10 cellular contexts compared by ENCODE assay signal in the genomic region with DNA sequence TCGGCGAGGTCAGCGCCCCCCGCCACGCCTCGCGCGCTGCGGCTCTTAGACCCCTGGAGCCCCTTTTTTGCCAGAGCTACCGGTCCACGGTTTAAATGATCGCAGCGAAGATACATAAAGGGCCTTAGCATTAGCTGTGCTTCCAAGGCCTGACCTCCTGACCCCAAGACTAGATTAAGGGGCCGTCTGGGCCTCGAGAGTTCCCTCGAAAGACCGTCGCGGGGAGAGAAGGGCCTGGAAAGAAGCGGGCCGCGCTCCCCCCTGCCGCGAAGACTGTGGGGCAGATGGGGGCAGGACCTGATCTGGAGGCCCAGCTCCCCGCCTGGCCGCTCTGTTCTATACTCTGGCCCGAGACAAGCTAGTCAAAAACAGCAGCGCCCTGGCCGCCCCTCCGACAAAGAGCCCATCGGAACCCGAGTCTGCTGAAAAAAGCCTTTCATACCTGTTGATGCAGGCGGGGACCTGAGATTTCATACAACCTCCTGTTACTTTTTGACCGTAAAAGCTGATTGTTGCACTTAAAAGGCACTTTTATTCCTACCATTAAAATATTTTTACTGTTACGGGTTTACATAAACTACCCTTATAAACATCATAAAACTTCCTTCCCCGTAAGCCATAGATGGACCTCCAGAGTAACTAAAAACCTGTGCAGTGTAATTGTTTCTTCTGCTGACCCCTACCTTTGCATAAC.
DNase-seq lines count a peak whose midpoint lies in the region; ATAC-seq, FAIRE-seq and TF ChIP-seq lines count a peak whose summit lies in the region.
"Had no signal": no experiment of that assay in that cellular context is flagged by ENCODE, and none has a peak within 500 bp of the region (broad histone marks: within the 10 kb centered on the region; RNA-seq: fewer than 3 reads in every experiment).

No MANE protein-coding gene starts in this region.

- no peaks in the 10 kb centered on the region for H3K36me3 Mint-ChIP-seq in nephron (ENCODE audit: low read depth)

- no peak for TF ChIP-seq RAD21 in A549 (conservative IDR thresholded peaks at IDR 0.05 in 1 of 2, IDR thresholded peaks at IDR 0.05 in 1 of 2)

- WGBS in A549 (ENCODE audit: missing lambda C conversion rate): 96% methylated on average over 30 of the region's 36 CpGs

- TF ChIP-seq POLR2A in A549 (IDR thresholded peaks at IDR 0.05; ENCODE audit: low read length): no peak
- TF ChIP-seq POLR2A in GM12892 (IDR thresholded peaks at IDR 0.05; ENCODE audit: low read depth, low read length): no peak
- TF ChIP-seq POLR2A in GM18505 (IDR thresholded peaks at IDR 0.05; ENCODE audit: borderline replicate concordance, extremely low read depth, insufficient read depth, insufficient read length): no peak

- H3K27me3 ChIP-seq in HUES6 (ENCODE audit: control insufficient read depth, insufficient read depth, low read length): peaks cover 42% of the 10 kb centered on the region
- H3K27me3 ChIP-seq: cardiac muscle cell had no signal

- peaks cover 22% of the 10 kb centered on the region for H3K4me1 Mint-ChIP-seq in nephron

- peaks cover 13% of the 10 kb centered on the region for H3K4me1 ChIP-seq in A549
- H3K4me1 ChIP-seq in HUES6 (ENCODE audit: control insufficient read depth, insufficient read depth, low read length): peaks cover 26% of the 10 kb centered on the region

- TF ChIP-seq EP300 in A549 (IDR thresholded peaks at IDR 0.05): no peak

- H3K9me3 ChIP-seq in A549 (no peaks in the 10 kb centered on the region), HUES6 (ENCODE audit: control insufficient read depth, insufficient read depth, low read depth, low read length) (no peaks in the 10 kb centered on the region)

- ATAC-seq in A549 (0 out of 6 replicates have a peak, but pooled peaks of 1 of the 2 experiments have one; percentile 2), HG02870 (IDR thresholded peaks at IDR 0.05; ENCODE audit: unreplicated experiment) (no peak), GM18505 (IDR thresholded peaks at IDR 0.05; ENCODE audit: unreplicated experiment) (no peak)

- TF ChIP-seq CTCF in A549 (IDR thresholded peaks at IDR 0.05) (no peak), nephron (IDR thresholded peaks at IDR 0.05; ENCODE audit: unreplicated experiment in 3 of 3) (no peak)

- peak overlapping the region; percentile 70 for H3K9ac ChIP-seq in HUES6 (ENCODE audit: low read length)

- peak overlapping the region; percentile 70 to 78 (median 73) for H3K4me3 Mint-ChIP-seq in nephron

- H3K36me3 ChIP-seq in HUES6 (ENCODE audit: control insufficient read depth, insufficient read depth, low read length): no peaks in the 10 kb centered on the region
- H3K36me3 ChIP-seq: cardiac muscle cell had no signal

- peak overlapping the region in 2 of 3 experiments; percentile 22 to 44 for H3K27ac Mint-ChIP-seq in nephron

- POLR2A ChIA-PET in A549 (lab: Yijun Ruan, JAX): no interaction called here

- H3K27me3 Mint-ChIP-seq in nephron (ENCODE audit: low read depth): peaks cover 47% of the 10 kb centered on the region

- H3K27ac ChIP-seq in A549 (peak overlapping the region in 1 of 2 experiments; percentile 88; a peak in 4 of 6 replicates), HUES6 (ENCODE audit: low read depth, low read length) (no peak overlapping the region; the same call in 1 of the 2 replicates)
- H3K27ac ChIP-seq: cardiac muscle cell had no signal

- FAIRE-seq in A549 (lab: Jason Lieb, UNC): no peak
- no peak for FAIRE-seq in GM12892 (lab: Jason Lieb, UNC)
- FAIRE-seq: GM18507 had no signal

- CTCF ChIA-PET in A549 (lab: Yijun Ruan, JAX): interaction anchor here (3.6 kb wide), 1 partner anchor 11 kb away, joined by 19 read pairs; no protein-coding TSS in a partner anchor

- DNase-seq in A549 (ENCODE audit: low read depth in 1 of 2, low spot score in 1 of 2) (no peak), ecto neural progenitor cell (ENCODE audit: low spot score) (peak; percentile 88), GM12892 (ENCODE audit: insufficient read length) (no peak), NCI-H82 treated with DMSO at 0.1 percent for 48 hours (lab: John Stamatoyannopoulos, UW; ENCODE audit: unreplicated experiment) (no peak)

- H3K9me3 Mint-ChIP-seq in nephron: no peaks in the 10 kb centered on the region

- H3K4me3 ChIP-seq in A549 (peak overlapping the region; percentile 71; the same call in 1 of the 3 replicates), HUES6 (ENCODE audit: low read depth, low read length) (peak overlapping the region; percentile 63)

- peak overlapping the region; percentile 99 for H3K4me2 ChIP-seq in A549

TF ChIP-seq in A549, 52 proteins besides CTCF, POLR2A, EP300 and RAD21:
- TF ChIP-seq MYC (IDR thresholded peaks at IDR 0.05; ENCODE audit: borderline replicate concordance, low read length): no peak
- TF ChIP-seq TFCP2L1 (CRISPR knock-in tag; IDR thresholded peaks at IDR 0.05): no peak
- TF ChIP-seq NFE2L2 (conservative IDR thresholded peaks at IDR 0.05; ENCODE audit: low read length): no peak
